Comparison of ENCODE assay signal across 34 cellular contexts in the genomic region with DNA sequence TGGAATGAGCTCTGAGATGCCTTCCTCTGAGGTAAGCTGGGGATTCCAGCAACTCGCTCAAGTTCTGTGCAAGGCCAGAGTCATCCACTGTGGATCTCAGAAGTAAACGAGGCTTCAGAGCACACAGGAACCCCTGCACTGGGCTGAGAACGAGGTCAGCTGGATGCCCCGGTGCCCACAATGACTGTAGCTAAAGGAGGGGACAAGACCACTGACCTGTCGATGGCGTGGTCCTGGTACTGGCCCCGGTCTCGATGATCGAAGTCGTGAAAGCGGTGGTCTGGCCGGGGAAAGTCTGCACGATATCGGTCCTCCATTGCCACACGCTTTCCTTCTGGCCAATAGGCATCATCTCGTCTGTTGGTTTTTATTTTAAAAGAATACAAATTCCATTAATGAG. TPM values are rescaled to one million over a fixed set of nuclear protein-coding genes. Genes with fewer than 3 reads are reported as not detected.
"Had no signal": no experiment of that assay in that cellular context is flagged by ENCODE, and none has a peak within 500 bp of the region (broad histone marks: within the 10 kb centered on the region; RNA-seq: fewer than 3 reads in every experiment).

No MANE protein-coding gene starts in this region.

- H3K4me3 ChIP-seq: adrenal gland, body of pancreas, coronary artery, dorsolateral prefrontal cortex, esophagus muscularis mucosa, gastrocnemius medialis had no signal

- DNase-seq: activated B cell treated with CpG ODN at 0.5 μM for 24 hours; activated CD4-positive, alpha-beta T cell treated with anti-CD3 and anti-CD28 coated beads for 48 hours; activated CD4-positive, alpha-beta T cell treated with anti-CD3 and anti-CD28 coated beads, Interleukin-2, amount 50 U/mL, for 1 hour; activated CD4-positive, alpha-beta T cell treated with anti-CD3 and anti-CD28 coated beads, Interleukin-2, amount 50 U/mL, for 48 hours; activated CD8-positive, alpha-beta memory T cell treated with anti-CD3 and anti-CD28 coated beads for 24 hours; activated CD8-positive, alpha-beta T cell treated with anti-CD3 and anti-CD28 coated beads for 36 hours; activated effector memory CD4-positive, alpha-beta T cell treated with anti-CD3 and anti-CD28 coated beads, Interleukin-2, amount 50 U/mL, for 16 hours; activated naive CD4-positive, alpha-beta T cell treated with anti-CD3 and anti-CD28 coated beads for 36 hours; activated naive CD8-positive, alpha-beta T cell treated with anti-CD3 and anti-CD28 coated beads for 36 hours; activated naive CD8-positive, alpha-beta T cell treated with anti-CD3 and anti-CD28 coated beads, Interleukin-2, amount 50 U/mL, for 24 hours; activated T-cell treated with anti-CD3 and anti-CD28 coated beads, Interleukin-2, amount 50 U/mL, for 4 hours; adrenal gland; amygdala; body of pancreas; central memory CD4-positive, alpha-beta T cell; cerebellar nuclear complex; effector memory CD4-positive, alpha-beta T cell; endodermal cell; foreskin keratinocyte; gastrocnemius medialis; glutamatergic neuron; T-helper 1 cell; T-helper 17 cell; T1000; WERI-Rb-1 had no signal

- H3K9me3 ChIP-seq: adrenal gland, body of pancreas, esophagus muscularis mucosa, gastrocnemius medialis had no signal

- H3K4me1 ChIP-seq: body of pancreas, esophagus muscularis mucosa, foreskin keratinocyte, gastrocnemius medialis had no signal

- H3K4me3 Mint-ChIP-seq: activated B cell treated with CpG ODN at 0.5 μM for 24 hours; activated CD8-positive, alpha-beta T cell treated with anti-CD3 and anti-CD28 coated beads for 36 hours; activated naive CD4-positive, alpha-beta T cell treated with anti-CD3 and anti-CD28 coated beads for 36 hours; activated naive CD4-positive, alpha-beta T cell treated with anti-CD3 and anti-CD28 coated beads, Interleukin-2, amount 50 U/mL, for 24 hours; activated naive CD8-positive, alpha-beta T cell treated with anti-CD3 and anti-CD28 coated beads for 36 hours; activated naive CD8-positive, alpha-beta T cell treated with anti-CD3 and anti-CD28 coated beads, Interleukin-2, amount 50 U/mL, for 24 hours; activated T-cell treated with anti-CD3 and anti-CD28 coated beads, Interleukin-2, amount 50 U/mL, for 4 hours; activated T-helper 1 cell treated with anti-CD3 and anti-CD28 coated beads, Interleukin-12 subunit alpha, Interleukin-12 subunit beta, Interleukin-2, Interleukin-4 antibody, amounts not matched to agents 30 ng/mL and 10 ng/mL and 1 ng/mL, durations not matched to agents 14 hours and 24 hours and 36 hours; dendritic cell treated with granulocyte-macrophage colony-stimulating factor and Interleukin-4, amounts not matched to agents 40 ng/mL and 50 ng/mL, for 4 days; endodermal cell; T-helper 17 cell; T-helper 2 cell treated with Interferon-gamma antibody and Interleukin-4, amounts not matched to agents 5 μg/mL and 100 μg/mL, for 36 hours had no signal

- H3K27ac ChIP-seq: adrenal gland, body of pancreas, coronary artery, esophagus muscularis mucosa, foreskin keratinocyte, gastrocnemius medialis, WERI-Rb-1 had no signal

- H3K4me1 Mint-ChIP-seq: activated B cell treated with CpG ODN at 0.5 μM for 24 hours had no signal

- H3K27me3 Mint-ChIP-seq: activated B cell treated with CpG ODN at 0.5 μM for 24 hours; activated CD8-positive, alpha-beta T cell treated with anti-CD3 and anti-CD28 coated beads for 36 hours; activated naive CD4-positive, alpha-beta T cell treated with anti-CD3 and anti-CD28 coated beads, Interleukin-2, amount 50 U/mL, for 24 hours; activated naive CD8-positive, alpha-beta T cell treated with anti-CD3 and anti-CD28 coated beads for 36 hours; activated naive CD8-positive, alpha-beta T cell treated with anti-CD3 and anti-CD28 coated beads, Interleukin-2, amount 50 U/mL, for 24 hours; dendritic cell treated with granulocyte-macrophage colony-stimulating factor and Interleukin-4, amounts not matched to agents 40 ng/mL and 50 ng/mL, for 4 days; T-helper 17 cell had no signal

- H3K27ac Mint-ChIP-seq: activated B cell treated with CpG ODN at 0.5 μM for 24 hours; activated CD8-positive, alpha-beta T cell treated with anti-CD3 and anti-CD28 coated beads for 36 hours; activated naive CD4-positive, alpha-beta T cell treated with anti-CD3 and anti-CD28 coated beads for 36 hours; activated naive CD8-positive, alpha-beta T cell treated with anti-CD3 and anti-CD28 coated beads for 36 hours; activated naive CD8-positive, alpha-beta T cell treated with anti-CD3 and anti-CD28 coated beads, Interleukin-2, amount 50 U/mL, for 24 hours; activated T-helper 1 cell treated with anti-CD3 and anti-CD28 coated beads, Interleukin-12 subunit alpha, Interleukin-12 subunit beta, Interleukin-2, Interleukin-4 antibody, amounts not matched to agents 30 ng/mL and 10 ng/mL and 1 ng/mL, durations not matched to agents 14 hours and 24 hours and 36 hours; activated T-helper 2 cell treated with anti-CD3 and anti-CD28 coated beads, Interferon-gamma antibody, Interleukin-2, Interleukin-4, amounts not matched to agents 10 μg/mL and 5 μg/mL and 100 μg/mL, durations not matched to agents 14 hours and 24 hours and 36 hours; dendritic cell treated with granulocyte-macrophage colony-stimulating factor and Interleukin-4, amounts not matched to agents 40 ng/mL and 50 ng/mL, for 4 days; endodermal cell; T-helper 17 cell; T-helper 2 cell treated with Interferon-gamma antibody and Interleukin-4, amounts not matched to agents 5 μg/mL and 100 μg/mL, for 36 hours had no signal

- H3K9me3 Mint-ChIP-seq: activated B cell treated with CpG ODN at 0.5 μM for 24 hours; activated CD8-positive, alpha-beta T cell treated with anti-CD3 and anti-CD28 coated beads for 36 hours; activated naive CD4-positive, alpha-beta T cell treated with anti-CD3 and anti-CD28 coated beads for 36 hours; activated naive CD4-positive, alpha-beta T cell treated with anti-CD3 and anti-CD28 coated beads, Interleukin-2, amount 50 U/mL, for 24 hours; activated naive CD8-positive, alpha-beta T cell treated with anti-CD3 and anti-CD28 coated beads for 36 hours; activated naive CD8-positive, alpha-beta T cell treated with anti-CD3 and anti-CD28 coated beads, Interleukin-2, amount 50 U/mL, for 24 hours; activated T-cell treated with anti-CD3 and anti-CD28 coated beads, Interleukin-2, amount 50 U/mL, for 4 hours; activated T-helper 1 cell treated with anti-CD3 and anti-CD28 coated beads, Interleukin-12 subunit alpha, Interleukin-12 subunit beta, Interleukin-2, Interleukin-4 antibody, amounts not matched to agents 30 ng/mL and 10 ng/mL and 1 ng/mL, durations not matched to agents 14 hours and 24 hours and 36 hours; activated T-helper 2 cell treated with anti-CD3 and anti-CD28 coated beads, Interferon-gamma antibody, Interleukin-2, Interleukin-4, amounts not matched to agents 10 μg/mL and 5 μg/mL and 100 μg/mL, durations not matched to agents 14 hours and 24 hours and 36 hours; dendritic cell treated with granulocyte-macrophage colony-stimulating factor and Interleukin-4, amounts not matched to agents 40 ng/mL and 50 ng/mL, for 4 days; endodermal cell; T-helper 2 cell treated with Interferon-gamma antibody and Interleukin-4, amounts not matched to agents 5 μg/mL and 100 μg/mL, for 36 hours had no signal

- H3K27me3 ChIP-seq: adrenal gland, body of pancreas, dorsolateral prefrontal cortex, esophagus muscularis mucosa, foreskin keratinocyte, gastrocnemius medialis had no signal

RNA-seq across cellular contexts. Expression of a gene that starts 24.8 kb away (rescaled TPM):
- total RNA-seq: epithelial cell of proximal tubule had no signal
